ENCODE assay signal across 1 cellular context in genomic region chr10:110413903-110414562, GRCh38.
TF ChIP-seq lines count a peak whose summit lies in the region.

No MANE protein-coding gene starts in this region.

TF ChIP-seq in GM12878, 131 proteins besides CTCF, POLR2A, EP300 and RAD21 (continued from another document):
- TF ChIP-seq NKRF (conservative IDR thresholded peaks at IDR 0.05) = no peak; the same call in none of the 2 replicates
- no peak for TF ChIP-seq YY1 (IDR thresholded peaks at IDR 0.05; ENCODE audit: low read depth, low read length)
- no peak for TF ChIP-seq TCF12 (IDR thresholded peaks at IDR 0.05; ENCODE audit: low read depth, low read length)
- no peak for TF ChIP-seq ZBED1 (IDR thresholded peaks at IDR 0.05; ENCODE audit: borderline replicate concordance)
